1 cellular context compared by ENCODE assay signal in the genomic region with DNA sequence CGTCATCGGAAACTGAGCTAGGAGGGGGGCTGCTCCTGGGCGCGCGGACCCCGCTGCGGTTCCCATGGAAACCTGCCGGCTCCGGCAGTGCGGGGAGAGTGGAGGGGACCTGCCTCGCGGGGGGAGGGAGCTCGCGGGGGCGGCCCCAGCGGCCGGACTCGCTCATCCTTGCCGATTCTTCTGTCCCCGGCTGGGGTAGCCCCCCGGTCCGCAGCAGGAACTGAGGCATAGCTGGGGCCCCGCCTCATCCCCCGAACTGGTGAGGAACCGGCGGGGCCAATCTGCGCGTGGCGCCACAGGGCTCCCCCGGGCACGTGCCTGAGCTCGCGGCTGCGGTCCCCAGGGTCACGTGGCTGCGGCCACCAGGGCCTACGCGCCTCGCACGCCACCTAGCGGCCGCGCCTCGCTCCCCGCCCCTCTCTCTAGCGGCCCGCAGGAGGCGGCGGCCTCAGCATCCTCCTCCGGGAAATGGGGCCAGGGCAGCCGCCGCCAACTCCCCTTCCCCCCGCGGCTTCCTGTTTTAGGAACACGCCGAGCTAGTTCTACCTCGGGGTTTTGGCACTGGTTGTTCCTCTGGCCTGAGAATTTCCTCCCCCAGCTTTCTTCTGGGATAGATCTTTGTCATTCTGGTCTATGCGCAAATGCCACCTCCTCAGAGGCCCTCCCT.
TF ChIP-seq lines count a peak whose summit lies in the region.

No MANE protein-coding gene starts in this region.

TF ChIP-seq in HepG2, 621 proteins besides CTCF, POLR2A, EP300 and RAD21 (continued from another document and continues in another):
- TF ChIP-seq TOE1 (CRISPR knock-in tag; IDR thresholded peaks at IDR 0.05) (no peak; the same call in 1 of the 2 replicates), ZNF768 (CRISPR knock-in tag; IDR thresholded peaks at IDR 0.05) (peak; percentile 77), TERF1 (CRISPR knock-in tag; IDR thresholded peaks at IDR 0.05) (no peak), NR2F1 (CRISPR knock-in tag; IDR thresholded peaks at IDR 0.05) (no peak), NR3C1 (CRISPR knock-in tag; IDR thresholded peaks at IDR 0.05) (no peak), STAG1 (CRISPR knock-in tag; IDR thresholded peaks at IDR 0.05) (peak; percentile 86), ATF6 (CRISPR knock-in tag; conservative IDR thresholded peaks at IDR 0.05) (no peak), THYN1 (CRISPR knock-in tag; IDR thresholded peaks at IDR 0.05; ENCODE audit: borderline replicate concordance, low read depth) (no peak), ZSCAN30 (CRISPR knock-in tag; IDR thresholded peaks at IDR 0.05) (no peak), ZMAT5 (CRISPR knock-in tag; IDR thresholded peaks at IDR 0.05; ENCODE audit: borderline replicate concordance, low read depth) (no peak), ZNF362 (CRISPR knock-in tag; IDR thresholded peaks at IDR 0.05; ENCODE audit: borderline replicate concordance) (no peak; the same call in 1 of the 2 replicates), SKIL (CRISPR knock-in tag; IDR thresholded peaks at IDR 0.05; ENCODE audit: borderline replicate concordance) (no peak), JDP2 (CRISPR knock-in tag; IDR thresholded peaks at IDR 0.05; ENCODE audit: borderline replicate concordance) (no peak), ZNF710 (CRISPR knock-in tag; IDR thresholded peaks at IDR 0.05; ENCODE audit: borderline replicate concordance) (no peak), MTA3 (CRISPR knock-in tag; IDR thresholded peaks at IDR 0.05) (no peak), CC2D1A (CRISPR knock-in tag; IDR thresholded peaks at IDR 0.05) (no peak), NR2C2 (CRISPR knock-in tag; IDR thresholded peaks at IDR 0.05; ENCODE audit: borderline replicate concordance) (peak; percentile 46; the same call in 1 of the 2 replicates), ZNF605 (CRISPR knock-in tag; IDR thresholded peaks at IDR 0.05) (no peak), ASH2L (IDR thresholded peaks at IDR 0.05; ENCODE audit: insufficient read length, low read depth, low read length) (no peak), ZNF790 (CRISPR knock-in tag; IDR thresholded peaks at IDR 0.05; ENCODE audit: borderline replicate concordance) (no peak), MED8 (CRISPR knock-in tag; IDR thresholded peaks at IDR 0.05; ENCODE audit: insufficient replicate concordance) (no peak), ZNF792 (CRISPR knock-in tag; IDR thresholded peaks at IDR 0.05) (peak; percentile 87), CBX1 (IDR thresholded peaks at IDR 0.05; ENCODE audit: low read depth) (peak; percentile 83), SMAD9 (CRISPR knock-in tag; IDR thresholded peaks at IDR 0.05) (no peak), ZNF781 (CRISPR knock-in tag; IDR thresholded peaks at IDR 0.05; ENCODE audit: borderline replicate concordance, not compliant biosample characterization) (no peak), ZNF121 (CRISPR knock-in tag; IDR thresholded peaks at IDR 0.05) (0 out of 2 replicates have a peak, but pooled peaks have one; percentile 33), ZNF343 (CRISPR knock-in tag; IDR thresholded peaks at IDR 0.05) (peak; percentile 43; the same call in 1 of the 2 replicates), ZNF782 (CRISPR knock-in tag; IDR thresholded peaks at IDR 0.05; ENCODE audit: borderline replicate concordance) (no peak), GZF1 (CRISPR knock-in tag; IDR thresholded peaks at IDR 0.05) (no peak), CEBPB (IDR thresholded peaks at IDR 0.05; ENCODE audit: borderline replicate concordance, low read depth, low read length) (no peak), ZFX (CRISPR knock-in tag; IDR thresholded peaks at IDR 0.05; ENCODE audit: low read depth) (peak; percentile 69), ZNF232 (CRISPR knock-in tag; IDR thresholded peaks at IDR 0.05; ENCODE audit: borderline replicate concordance) (peak; percentile 83; the same call in 1 of the 2 replicates), ZFYVE20 (CRISPR knock-in tag; IDR thresholded peaks at IDR 0.05; ENCODE audit: borderline replicate concordance, low read depth) (no peak), ZNF3 (CRISPR knock-in tag; IDR thresholded peaks at IDR 0.05) (peak; percentile 41; the same call in 1 of the 2 replicates)
- TF ChIP-seq, protein P1, sequence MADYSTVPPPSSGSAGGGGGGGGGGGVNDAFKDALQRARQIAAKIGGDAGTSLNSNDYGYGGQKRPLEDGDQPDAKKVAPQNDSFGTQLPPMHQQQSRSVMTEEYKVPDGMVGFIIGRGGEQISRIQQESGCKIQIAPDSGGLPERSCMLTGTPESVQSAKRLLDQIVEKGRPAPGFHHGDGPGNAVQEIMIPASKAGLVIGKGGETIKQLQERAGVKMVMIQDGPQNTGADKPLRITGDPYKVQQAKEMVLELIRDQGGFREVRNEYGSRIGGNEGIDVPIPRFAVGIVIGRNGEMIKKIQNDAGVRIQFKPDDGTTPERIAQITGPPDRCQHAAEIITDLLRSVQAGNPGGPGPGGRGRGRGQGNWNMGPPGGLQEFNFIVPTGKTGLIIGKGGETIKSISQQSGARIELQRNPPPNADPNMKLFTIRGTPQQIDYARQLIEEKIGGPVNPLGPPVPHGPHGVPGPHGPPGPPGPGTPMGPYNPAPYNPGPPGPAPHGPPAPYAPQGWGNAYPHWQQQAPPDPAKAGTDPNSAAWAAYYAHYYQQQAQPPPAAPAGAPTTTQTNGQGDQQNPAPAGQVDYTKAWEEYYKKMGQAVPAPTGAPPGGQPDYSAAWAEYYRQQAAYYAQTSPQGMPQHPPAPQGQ (CRISPR knock-in tag; IDR thresholded peaks at IDR 0.05; ENCODE audit: borderline replicate concordance), result no peak
- TF ChIP-seq, protein P2, sequence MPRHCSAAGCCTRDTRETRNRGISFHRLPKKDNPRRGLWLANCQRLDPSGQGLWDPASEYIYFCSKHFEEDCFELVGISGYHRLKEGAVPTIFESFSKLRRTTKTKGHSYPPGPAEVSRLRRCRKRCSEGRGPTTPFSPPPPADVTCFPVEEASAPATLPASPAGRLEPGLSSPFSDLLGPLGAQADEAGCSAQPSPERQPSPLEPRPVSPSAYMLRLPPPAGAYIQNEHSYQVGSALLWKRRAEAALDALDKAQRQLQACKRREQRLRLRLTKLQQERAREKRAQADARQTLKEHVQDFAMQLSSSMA (CRISPR knock-in tag; IDR thresholded peaks at IDR 0.05), result no peak
- TF ChIP-seq, protein P3, sequence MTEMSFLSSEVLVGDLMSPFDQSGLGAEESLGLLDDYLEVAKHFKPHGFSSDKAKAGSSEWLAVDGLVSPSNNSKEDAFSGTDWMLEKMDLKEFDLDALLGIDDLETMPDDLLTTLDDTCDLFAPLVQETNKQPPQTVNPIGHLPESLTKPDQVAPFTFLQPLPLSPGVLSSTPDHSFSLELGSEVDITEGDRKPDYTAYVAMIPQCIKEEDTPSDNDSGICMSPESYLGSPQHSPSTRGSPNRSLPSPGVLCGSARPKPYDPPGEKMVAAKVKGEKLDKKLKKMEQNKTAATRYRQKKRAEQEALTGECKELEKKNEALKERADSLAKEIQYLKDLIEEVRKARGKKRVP (CRISPR knock-in tag; IDR thresholded peaks at IDR 0.05), result 0 out of 4 replicates have a peak, but pooled peaks of 1 of the 2 experiments have one; percentile 18
- TF ChIP-seq, protein P4, sequence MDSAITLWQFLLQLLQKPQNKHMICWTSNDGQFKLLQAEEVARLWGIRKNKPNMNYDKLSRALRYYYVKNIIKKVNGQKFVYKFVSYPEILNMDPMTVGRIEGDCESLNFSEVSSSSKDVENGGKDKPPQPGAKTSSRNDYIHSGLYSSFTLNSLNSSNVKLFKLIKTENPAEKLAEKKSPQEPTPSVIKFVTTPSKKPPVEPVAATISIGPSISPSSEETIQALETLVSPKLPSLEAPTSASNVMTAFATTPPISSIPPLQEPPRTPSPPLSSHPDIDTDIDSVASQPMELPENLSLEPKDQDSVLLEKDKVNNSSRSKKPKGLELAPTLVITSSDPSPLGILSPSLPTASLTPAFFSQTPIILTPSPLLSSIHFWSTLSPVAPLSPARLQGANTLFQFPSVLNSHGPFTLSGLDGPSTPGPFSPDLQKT (CRISPR knock-in tag; IDR thresholded peaks at IDR 0.05; ENCODE audit: borderline replicate concordance), result no peak
- TF ChIP-seq, protein P5, sequence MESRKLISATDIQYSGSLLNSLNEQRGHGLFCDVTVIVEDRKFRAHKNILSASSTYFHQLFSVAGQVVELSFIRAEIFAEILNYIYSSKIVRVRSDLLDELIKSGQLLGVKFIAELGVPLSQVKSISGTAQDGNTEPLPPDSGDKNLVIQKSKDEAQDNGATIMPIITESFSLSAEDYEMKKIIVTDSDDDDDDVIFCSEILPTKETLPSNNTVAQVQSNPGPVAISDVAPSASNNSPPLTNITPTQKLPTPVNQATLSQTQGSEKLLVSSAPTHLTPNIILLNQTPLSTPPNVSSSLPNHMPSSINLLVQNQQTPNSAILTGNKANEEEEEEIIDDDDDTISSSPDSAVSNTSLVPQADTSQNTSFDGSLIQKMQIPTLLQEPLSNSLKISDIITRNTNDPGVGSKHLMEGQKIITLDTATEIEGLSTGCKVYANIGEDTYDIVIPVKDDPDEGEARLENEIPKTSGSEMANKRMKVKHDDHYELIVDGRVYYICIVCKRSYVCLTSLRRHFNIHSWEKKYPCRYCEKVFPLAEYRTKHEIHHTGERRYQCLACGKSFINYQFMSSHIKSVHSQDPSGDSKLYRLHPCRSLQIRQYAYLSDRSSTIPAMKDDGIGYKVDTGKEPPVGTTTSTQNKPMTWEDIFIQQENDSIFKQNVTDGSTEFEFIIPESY (CRISPR knock-in tag; IDR thresholded peaks at IDR 0.05), result peak; percentile 96
- TF ChIP-seq, protein P6, sequence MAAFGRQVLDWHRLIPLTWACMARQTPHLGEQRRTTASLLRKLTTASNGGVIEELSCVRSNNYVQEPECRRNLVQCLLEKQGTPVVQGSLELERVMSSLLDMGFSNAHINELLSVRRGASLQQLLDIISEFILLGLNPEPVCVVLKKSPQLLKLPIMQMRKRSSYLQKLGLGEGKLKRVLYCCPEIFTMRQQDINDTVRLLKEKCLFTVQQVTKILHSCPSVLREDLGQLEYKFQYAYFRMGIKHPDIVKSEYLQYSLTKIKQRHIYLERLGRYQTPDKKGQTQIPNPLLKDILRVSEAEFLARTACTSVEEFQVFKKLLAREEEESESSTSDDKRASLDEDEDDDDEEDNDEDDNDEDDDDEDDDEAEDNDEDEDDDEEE (CRISPR knock-in tag; IDR thresholded peaks at IDR 0.05), result no peak
